29 cellular contexts compared by ENCODE assay signal in the genomic region with DNA sequence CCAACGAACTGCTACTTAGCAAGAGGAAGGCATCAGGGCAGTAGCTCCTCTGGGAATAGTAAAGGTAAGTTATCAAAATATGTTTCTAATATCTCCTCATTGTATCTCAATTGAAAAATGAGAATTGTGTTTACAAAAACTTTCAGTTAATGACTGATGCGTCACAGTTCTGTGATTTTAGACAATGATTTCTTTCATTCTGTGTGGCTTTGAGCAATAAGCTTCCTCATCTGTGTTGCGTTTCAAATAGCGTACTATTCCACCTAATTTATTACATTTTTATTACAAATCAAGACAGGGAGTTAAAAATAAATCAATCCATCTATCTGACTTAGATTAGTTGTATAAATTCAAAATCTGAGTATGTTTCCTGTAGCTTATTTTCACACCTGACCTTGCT.
"Had no signal": no experiment of that assay in that cellular context is flagged by ENCODE, and none has a peak within 500 bp of the region (broad histone marks: within the 10 kb centered on the region; RNA-seq: fewer than 3 reads in every experiment).

No MANE protein-coding gene starts in this region.

- H3K4me3 ChIP-seq: breast epithelium, colonic mucosa, SK-N-MC had no signal

- H3K27ac Mint-ChIP-seq: activated CD4-positive, alpha-beta T cell treated with anti-CD3 and anti-CD28 coated beads for 36 hours; activated CD8-positive, alpha-beta T cell treated with anti-CD3 and anti-CD28 coated beads, Interleukin-2, amount 10 ng/mL, durations not matched to agents 7 days and 5 days; activated naive CD4-positive, alpha-beta T cell treated with anti-CD3 and anti-CD28 coated beads, Interleukin-2, amount 50 U/mL, for 24 hours; activated T-cell treated with anti-CD3 and anti-CD28 coated beads, Interleukin-2, amount 50 U/mL, for 24 hours; activated T-helper 1 cell treated with anti-CD3 and anti-CD28 coated beads, Interleukin-12 subunit alpha, Interleukin-12 subunit beta, Interleukin-2, Interleukin-4 antibody, amounts not matched to agents 30 ng/mL and 10 ng/mL and 1 ng/mL, durations not matched to agents 14 hours and 24 hours and 36 hours; T-cell had no signal

- H3K27me3 ChIP-seq: breast epithelium, colonic mucosa had no signal

- H3K9me3 ChIP-seq: breast epithelium, colonic mucosa had no signal

- H3K4me3 Mint-ChIP-seq: activated CD4-positive, alpha-beta T cell treated with anti-CD3 and anti-CD28 coated beads for 36 hours; activated CD8-positive, alpha-beta T cell treated with anti-CD3 and anti-CD28 coated beads, Interleukin-2, amount 10 ng/mL, durations not matched to agents 7 days and 5 days; activated naive CD4-positive, alpha-beta T cell treated with anti-CD3 and anti-CD28 coated beads, Interleukin-2, amount 50 U/mL, for 24 hours; activated T-cell treated with anti-CD3 and anti-CD28 coated beads, Interleukin-2, amount 50 U/mL, for 24 hours; activated T-helper 1 cell treated with anti-CD3 and anti-CD28 coated beads, Interleukin-12 subunit alpha, Interleukin-12 subunit beta, Interleukin-2, Interleukin-4 antibody, amounts not matched to agents 30 ng/mL and 10 ng/mL and 1 ng/mL, durations not matched to agents 14 hours and 24 hours and 36 hours; T-cell had no signal

- H3K27ac ChIP-seq: breast epithelium, colonic mucosa, SK-N-MC, VCaP had no signal

- H3K36me3 Mint-ChIP-seq: activated naive CD4-positive, alpha-beta T cell treated with anti-CD3 and anti-CD28 coated beads, Interleukin-2, amount 50 U/mL, for 24 hours; T-cell had no signal

- ATAC-seq: activated CD4-positive, alpha-beta T cell treated with anti-CD3 and anti-CD28 coated beads for 36 hours; activated CD8-positive, alpha-beta T cell treated with anti-CD3 and anti-CD28 coated beads, Interleukin-2, amount 10 ng/mL, durations not matched to agents 7 days and 5 days; Panc1; Right ventricle myocardium inferior; T-cell had no signal

- H3K9me3 Mint-ChIP-seq: activated naive CD4-positive, alpha-beta T cell treated with anti-CD3 and anti-CD28 coated beads, Interleukin-2, amount 50 U/mL, for 24 hours; activated T-cell treated with anti-CD3 and anti-CD28 coated beads, Interleukin-2, amount 50 U/mL, for 24 hours; activated T-helper 1 cell treated with anti-CD3 and anti-CD28 coated beads, Interleukin-12 subunit alpha, Interleukin-12 subunit beta, Interleukin-2, Interleukin-4 antibody, amounts not matched to agents 30 ng/mL and 10 ng/mL and 1 ng/mL, durations not matched to agents 14 hours and 24 hours and 36 hours; T-cell had no signal

- H3K4me1 Mint-ChIP-seq: activated CD4-positive, alpha-beta T cell treated with anti-CD3 and anti-CD28 coated beads for 36 hours had no signal

- FAIRE-seq: TTC549 had no signal

- DNase-seq: activated CD4-positive, alpha-beta T cell treated with anti-CD3 and anti-CD28 coated beads for 36 hours; activated CD8-positive, alpha-beta memory T cell treated with anti-CD3 and anti-CD28 coated beads, Interleukin-2, amount 50 U/mL, for 48 hours; activated CD8-positive, alpha-beta T cell treated with anti-CD3 and anti-CD28 coated beads, Interleukin-2, amount 10 ng/mL, durations not matched to agents 7 days and 5 days; activated effector memory CD4-positive, alpha-beta T cell treated with Interleukin-2 at 50 U/mL for 16 hours; activated naive CD4-positive, alpha-beta T cell; activated T-cell treated with anti-CD3 and anti-CD28 coated beads, Interleukin-2, amount 50 U/mL, for 24 hours; aorta; caudate nucleus; colonic mucosa; NCI-H1105 treated with DMSO at 0.1 percent for 48 hours; NCI-H1436 treated with DMSO at 0.1 percent for 48 hours; NCI-H187; NCI-H2081; NCI-H446 treated with DMSO at 0.1 percent for 48 hours; NCI-H524 treated with DMSO at 0.1 percent for 48 hours; NCI-H774; OCI-M1; RPMI8226; T-cell; T-helper 2 cell; T1000 had no signal

- H3K4me1 ChIP-seq: breast epithelium, colonic mucosa had no signal

- H3K36me3 ChIP-seq: breast epithelium, colonic mucosa had no signal
